21 cellular contexts compared by ENCODE assay signal in genomic region chr13:67091603-67092002, GRCh38.
"Had no signal": no experiment of that assay in that cellular context is flagged by ENCODE, and none has a peak within 500 bp of the region (broad histone marks: within the 10 kb centered on the region; RNA-seq: fewer than 3 reads in every experiment).

No MANE protein-coding gene starts in this region.

- FAIRE-seq: HepG2 had no signal

- ATAC-seq: HepG2, Panc1, PC-3 had no signal

- H3K36me3 ChIP-seq: MG63, SJCRH30 had no signal

- DNase-seq: Karpas-422, KG1, MG63, NCI-H1092, NCI-H1105 treated with DMSO at 0.1 percent for 48 hours, NCI-H1417 treated with DMSO at 0.1 percent for 48 hours, NCI-H146, NCI-H1694 treated with DMSO at 0.1 percent for 48 hours, NCI-H1930, NCI-H2081, NCI-H2107, NCI-H2227 treated with DMSO at 0.1 percent for 48 hours, NCI-H524, NCI-H69, NCI-H774, PC-3, SHP77 treated with DMSO at 0.1 percent for 48 hours, SJCRH30 had no signal

- H3K27ac ChIP-seq: RWPE1, SJCRH30 had no signal

- H3K4me3 ChIP-seq: MG63, SJCRH30 had no signal

- H3K9me3 ChIP-seq: MG63, SJCRH30 had no signal

- H3K4me1 ChIP-seq: SJCRH30 had no signal

- H3K27me3 ChIP-seq: MG63, SJCRH30 had no signal
